ENCODE assay signal across 34 cellular contexts in the genomic region with DNA sequence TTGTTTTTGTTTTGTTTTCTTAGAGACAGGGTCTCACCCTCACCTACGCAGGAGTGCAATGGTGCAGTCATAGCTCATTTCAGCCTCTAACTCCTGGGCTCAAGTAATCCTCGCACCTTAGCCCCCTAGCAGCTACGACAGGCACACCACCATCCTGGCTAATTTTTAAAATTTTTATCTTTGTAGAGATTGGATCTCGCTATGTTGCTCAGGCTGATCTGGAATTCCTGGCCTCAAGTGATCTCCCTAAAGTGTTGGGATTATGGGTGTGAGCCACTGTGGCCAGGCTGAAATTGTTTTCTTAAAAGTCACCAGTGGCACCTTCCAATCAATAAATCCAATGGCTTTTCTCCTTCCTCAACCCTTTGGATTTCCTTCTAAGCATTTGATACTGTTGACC.
"Had no signal": no experiment of that assay in that cellular context is flagged by ENCODE, and none has a peak within 500 bp of the region (broad histone marks: within the 10 kb centered on the region; RNA-seq: fewer than 3 reads in every experiment).

No MANE protein-coding gene starts in this region.

- DNase-seq: Karpas-422, Kasumi-1, MG63, MM.1S, MV-4-11, NCI-H1048, NCI-H1092, NCI-H1092 treated with DMSO at 0.1 percent for 48 hours, NCI-H1105, NCI-H1105 treated with DMSO at 0.1 percent for 48 hours, NCI-H1417, NCI-H1417 treated with DMSO at 0.1 percent for 48 hours, NCI-H1436, NCI-H1436 treated with DMSO at 0.1 percent for 48 hours, NCI-H146, NCI-H1694, NCI-H1694 treated with DMSO at 0.1 percent for 48 hours, NCI-H187, NCI-H187 treated with DMSO at 0.1 percent for 48 hours, NCI-H1930, NCI-H2029, NCI-H2029 treated with DMSO at 0.1 percent for 48 hours, NCI-H2081, NCI-H2081 treated with DMSO at 0.1 percent for 48 hours, NCI-H2107, NCI-H2171, NCI-H2171 treated with DMSO at 0.1 percent for 48 hours, NCI-H2227 treated with DMSO at 0.1 percent for 48 hours, NCI-H226, NCI-H345, NCI-H446, NCI-H446 treated with DMSO at 0.1 percent for 48 hours, NCI-H510A had no signal

- H3K9me3 ChIP-seq: MG63 had no signal

- H3K4me2 ChIP-seq: KMS-11 had no signal

- H3K36me3 ChIP-seq: MG63 had no signal

- H3K27ac ChIP-seq: KMS-11 had no signal

- H3K4me3 ChIP-seq: MG63 had no signal

- H3K9ac ChIP-seq: KMS-11 had no signal
